Comparison of ENCODE assay signal across 14 cellular contexts in the genomic region with DNA sequence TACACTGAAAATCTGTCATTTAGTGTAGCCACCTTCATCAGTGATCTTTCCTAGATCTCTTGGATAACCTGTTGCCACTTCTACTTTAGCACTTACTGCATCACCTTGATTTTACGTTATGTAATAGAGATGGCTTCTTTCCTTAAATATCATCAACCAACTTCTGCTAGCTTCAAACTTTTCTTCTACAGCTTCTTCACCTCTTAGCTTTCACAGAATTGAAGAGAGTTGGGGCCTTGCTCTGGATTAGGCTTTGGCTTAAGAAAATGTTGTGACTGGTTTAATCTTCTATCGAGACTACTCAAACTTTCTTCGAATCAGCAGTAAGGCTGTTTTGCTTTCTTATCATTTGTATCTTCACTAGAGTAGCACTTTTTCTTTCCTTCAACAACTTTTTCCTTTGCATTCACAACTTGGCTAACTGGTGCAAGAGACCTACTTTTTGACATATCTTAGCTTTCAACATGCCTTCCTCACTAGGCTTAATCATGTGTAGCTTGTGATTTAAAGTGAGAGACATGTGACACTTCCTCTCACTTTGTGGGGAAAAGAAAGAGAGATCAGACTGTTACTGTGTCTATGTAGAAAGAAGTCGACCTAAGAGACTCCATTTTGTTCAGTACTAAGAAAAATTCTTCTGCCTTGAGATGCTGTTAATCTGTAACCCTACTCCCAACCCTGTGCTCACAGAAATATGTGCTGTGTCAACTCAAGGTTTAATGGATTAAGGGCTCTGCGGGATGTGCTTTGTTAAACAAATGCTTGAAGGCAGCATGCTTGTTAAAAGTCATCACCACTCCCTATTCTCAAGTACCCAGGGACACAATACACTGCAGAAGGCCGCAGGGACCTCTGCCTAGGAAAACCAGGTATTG.
DNase-seq lines count a peak whose midpoint lies in the region; ATAC-seq, FAIRE-seq and TF ChIP-seq lines count a peak whose summit lies in the region.
"Had no signal": no experiment of that assay in that cellular context is flagged by ENCODE, and none has a peak within 500 bp of the region (broad histone marks: within the 10 kb centered on the region; RNA-seq: fewer than 3 reads in every experiment).

No MANE protein-coding gene starts in this region.

- H3K4me3 Mint-ChIP-seq in activated CD4-positive, alpha-beta T cell treated with anti-CD3 and anti-CD28 coated beads for 36 hours, result no peak overlapping the region
- no peak overlapping the region for H3K4me3 Mint-ChIP-seq in activated CD4-positive, alpha-beta T cell treated with anti-CD3 and anti-CD28 coated beads, Interleukin-2, amount 10 ng/mL, durations not matched to agents 24 days and 14 days
- peak overlapping the region; percentile 48 for H3K4me3 Mint-ChIP-seq in WTC11
- no peak overlapping the region for H3K4me3 Mint-ChIP-seq in T-helper 2 cell treated with Interferon-gamma antibody and Interleukin-4, amounts not matched to agents 5 μg/mL and 100 μg/mL, for 36 hours

- no peaks in the 10 kb centered on the region for H3K36me3 ChIP-seq in kidney (ENCODE audit: control insufficient read depth in 1 of 2, insufficient read depth in 2 of 2, low read length in 2 of 2)
- H3K36me3 ChIP-seq: breast epithelium, heart right ventricle had no signal

- no peak for TF ChIP-seq CTCF in WTC11 (IDR thresholded peaks at IDR 0.05)
- no peak for TF ChIP-seq CTCF in kidney (IDR thresholded peaks at IDR 0.05; ENCODE audit: borderline replicate concordance, extremely low read depth, insufficient read depth)

- no peaks in the 10 kb centered on the region for H3K36me3 Mint-ChIP-seq in activated CD4-positive, alpha-beta T cell treated with anti-CD3 and anti-CD28 coated beads for 36 hours (ENCODE audit: low read depth)
- H3K36me3 Mint-ChIP-seq in activated CD4-positive, alpha-beta T cell treated with anti-CD3 and anti-CD28 coated beads, Interleukin-2, amount 10 ng/mL, durations not matched to agents 24 days and 14 days (ENCODE audit: low read depth), result no peaks in the 10 kb centered on the region
- H3K36me3 Mint-ChIP-seq in WTC11, result 0 out of 2 replicates have a peak, but pooled peaks cover 6% of the 10 kb centered on the region
- H3K36me3 Mint-ChIP-seq in T-helper 2 cell treated with Interferon-gamma antibody and Interleukin-4, amounts not matched to agents 5 μg/mL and 100 μg/mL, for 36 hours (ENCODE audit: low read depth), result no peaks in the 10 kb centered on the region

- POLR2A ChIA-PET in activated CD4-positive, alpha-beta T cell treated with anti-CD3 and anti-CD28 coated beads for 36 hours (lab: Charles Lee), result interaction anchor here (0.6 kb wide), 1 partner anchor 1395 kb away, joined by 3 read pairs; no protein-coding TSS in a partner anchor
- POLR2A ChIA-PET in WTC11 (lab: Charles Lee), result no interaction called here

- CTCF ChIA-PET in activated CD4-positive, alpha-beta T cell treated with anti-CD3 and anti-CD28 coated beads for 36 hours (lab: Charles Lee), result interaction anchor here (0.7 to 0.9 kb wide), 2 partner anchors 162 to 400 kb away, joined by 3 read pairs; no protein-coding TSS in a partner anchor
- CTCF ChIA-PET in WTC11 (lab: Charles Lee), result interaction anchor here (1.3 kb wide), 1 partner anchor 201 kb away, joined by 4 read pairs; a partner anchor contains a TSS

- no peak overlapping the region for H3K27ac Mint-ChIP-seq in activated CD4-positive, alpha-beta T cell treated with anti-CD3 and anti-CD28 coated beads for 36 hours
- H3K27ac Mint-ChIP-seq in activated CD4-positive, alpha-beta T cell treated with anti-CD3 and anti-CD28 coated beads, Interleukin-2, amount 10 ng/mL, durations not matched to agents 24 days and 14 days, result no peak overlapping the region
- H3K27ac Mint-ChIP-seq in WTC11, result 0 out of 2 replicates have a peak overlapping the region, but pooled peaks have one; percentile 8
- H3K27ac Mint-ChIP-seq in T-helper 2 cell treated with Interferon-gamma antibody and Interleukin-4, amounts not matched to agents 5 μg/mL and 100 μg/mL, for 36 hours, result no peak overlapping the region

- H3K9me3 ChIP-seq in kidney (ENCODE audit: control insufficient read depth in 1 of 2, low read length in 2 of 2), result peaks cover 0 to 6% of the 10 kb centered on the region in 2 donors
- H3K9me3 ChIP-seq: breast epithelium had no signal

- no peaks in the 10 kb centered on the region for H3K27me3 Mint-ChIP-seq in activated CD4-positive, alpha-beta T cell treated with anti-CD3 and anti-CD28 coated beads for 36 hours
- H3K27me3 Mint-ChIP-seq in activated CD4-positive, alpha-beta T cell treated with anti-CD3 and anti-CD28 coated beads, Interleukin-2, amount 10 ng/mL, durations not matched to agents 24 days and 14 days, result peaks cover 10% of the 10 kb centered on the region
- peaks cover 48% of the 10 kb centered on the region for H3K27me3 Mint-ChIP-seq in WTC11 (ENCODE audit: low read depth)
- peaks cover 5% of the 10 kb centered on the region for H3K27me3 Mint-ChIP-seq in T-helper 2 cell treated with Interferon-gamma antibody and Interleukin-4, amounts not matched to agents 5 μg/mL and 100 μg/mL, for 36 hours (ENCODE audit: low read depth)

- DNase-seq in activated CD4-positive, alpha-beta T cell treated with anti-CD3 and anti-CD28 coated beads for 36 hours, result no peak
- DNase-seq in activated CD4-positive, alpha-beta T cell treated with anti-CD3 and anti-CD28 coated beads, Interleukin-2, amount 10 ng/mL, durations not matched to agents 24 days and 14 days, result no peak
- peak; percentile 32 for DNase-seq in WTC11 (ENCODE audit: low spot score)
- DNase-seq in kidney, result no peak
- no peak for DNase-seq in NCI-H446 (lab: John Stamatoyannopoulos, UW)
- DNase-seq in T1000 (lab: John Stamatoyannopoulos, UW), result no peak
- no peak for DNase-seq in T-helper 2 cell treated with Interferon-gamma antibody and Interleukin-4, amounts not matched to agents 5 μg/mL and 100 μg/mL, for 36 hours (ENCODE audit: low spot score)
- DNase-seq: activated CD4-positive, CD25-positive, alpha-beta regulatory T cell; activated T-cell treated with anti-CD3 and anti-CD28 coated beads, Interleukin-2, amount 50 U/mL, for 1 hour; DMS79; heart right ventricle; SIG-M5 had no signal

- H3K9me3 Mint-ChIP-seq in activated CD4-positive, alpha-beta T cell treated with anti-CD3 and anti-CD28 coated beads for 36 hours (ENCODE audit: low read depth), result no peaks in the 10 kb centered on the region
- H3K9me3 Mint-ChIP-seq in activated CD4-positive, alpha-beta T cell treated with anti-CD3 and anti-CD28 coated beads, Interleukin-2, amount 10 ng/mL, durations not matched to agents 24 days and 14 days, result no peaks in the 10 kb centered on the region
- H3K9me3 Mint-ChIP-seq in WTC11, result no peaks in the 10 kb centered on the region
- no peaks in the 10 kb centered on the region for H3K9me3 Mint-ChIP-seq in T-helper 2 cell treated with Interferon-gamma antibody and Interleukin-4, amounts not matched to agents 5 μg/mL and 100 μg/mL, for 36 hours

- intact Hi-C loops in activated CD4-positive, alpha-beta T cell treated with anti-CD3 and anti-CD28 coated beads for 36 hours (cut with DNase I, micrococcal nuclease), result loop anchor here in 1 of 2 experiments (10.0 kb wide), 1 partner anchor 203 kb away; a partner anchor contains a TSS
- intact Hi-C loops in activated CD4-positive, alpha-beta T cell treated with anti-CD3 and anti-CD28 coated beads, Interleukin-2, amount 10 ng/mL, durations not matched to agents 24 days and 14 days (cut with micrococcal nuclease), result no loop called here
- intact Hi-C loops in kidney (cut with DNase I), result no loop called here

- H3K4me1 ChIP-seq in kidney (ENCODE audit: control insufficient read depth in 1 of 2, insufficient read depth in 1 of 2, low read depth in 1 of 2, low read length in 2 of 2), result peaks cover 3 to 7% of the 10 kb centered on the region in 2 donors
- H3K4me1 ChIP-seq: breast epithelium had no signal

- no peak for FAIRE-seq in kidney (lab: Jason Lieb, UNC)

- no peak overlapping the region for H3K9ac ChIP-seq in kidney (ENCODE audit: low read length in 2 of 2)

- peaks cover 3% of the 10 kb centered on the region for H3K4me1 Mint-ChIP-seq in activated CD4-positive, alpha-beta T cell treated with anti-CD3 and anti-CD28 coated beads for 36 hours
- H3K4me1 Mint-ChIP-seq in activated CD4-positive, alpha-beta T cell treated with anti-CD3 and anti-CD28 coated beads, Interleukin-2, amount 10 ng/mL, durations not matched to agents 24 days and 14 days, result peaks cover 8% of the 10 kb centered on the region
- H3K4me1 Mint-ChIP-seq in WTC11, result peaks cover 51% of the 10 kb centered on the region
- peaks cover 9% of the 10 kb centered on the region for H3K4me1 Mint-ChIP-seq in T-helper 2 cell treated with Interferon-gamma antibody and Interleukin-4, amounts not matched to agents 5 μg/mL and 100 μg/mL, for 36 hours (ENCODE audit: low read depth)

- peak; percentile 26 for ATAC-seq in activated CD4-positive, alpha-beta T cell treated with anti-CD3 and anti-CD28 coated beads for 36 hours
- ATAC-seq in WTC11, result peak; percentile 15
- no peak for ATAC-seq in GM18519 (IDR thresholded peaks at IDR 0.05; ENCODE audit: low FRiP score, unreplicated experiment)
- ATAC-seq: heart right ventricle had no signal

- peak overlapping the region; percentile 10 to 63 for H3K27ac ChIP-seq in kidney (ENCODE audit: low read depth in 2 of 2, low read length in 2 of 2)
- H3K27ac ChIP-seq: breast epithelium, heart right ventricle had no signal

- H3K4me3 ChIP-seq in kidney (ENCODE audit: low read length in 2 of 2), result no peak overlapping the region
- H3K4me3 ChIP-seq: breast epithelium, heart right ventricle had no signal

TF ChIP-seq in WTC11, 78 proteins besides CTCF, POLR2A, EP300 and RAD21 (continues in another document):
- TF ChIP-seq TCF7 (CRISPR knock-in tag; IDR thresholded peaks at IDR 0.05; ENCODE audit: low read depth), result no peak
- no peak for TF ChIP-seq ELF4 (CRISPR knock-in tag; IDR thresholded peaks at IDR 0.05; ENCODE audit: low read depth)
- TF ChIP-seq, protein P1, sequence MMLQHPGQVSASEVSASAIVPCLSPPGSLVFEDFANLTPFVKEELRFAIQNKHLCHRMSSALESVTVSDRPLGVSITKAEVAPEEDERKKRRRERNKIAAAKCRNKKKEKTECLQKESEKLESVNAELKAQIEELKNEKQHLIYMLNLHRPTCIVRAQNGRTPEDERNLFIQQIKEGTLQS (CRISPR knock-in tag; conservative IDR thresholded peaks at IDR 0.05), result no peak
- TF ChIP-seq SP1 (CRISPR knock-in tag; conservative IDR thresholded peaks at IDR 0.05), result 0 out of 2 replicates have a peak, but pooled peaks have one; percentile 36
- TF ChIP-seq NFE2L1 (CRISPR knock-in tag; IDR thresholded peaks at IDR 0.05), result 0 out of 2 replicates have a peak, but pooled peaks have one; percentile 46
- no peak for TF ChIP-seq CREB1 (CRISPR knock-in tag; IDR thresholded peaks at IDR 0.05)
